ENCODE assay signal across 8 cellular contexts in the genomic region with DNA sequence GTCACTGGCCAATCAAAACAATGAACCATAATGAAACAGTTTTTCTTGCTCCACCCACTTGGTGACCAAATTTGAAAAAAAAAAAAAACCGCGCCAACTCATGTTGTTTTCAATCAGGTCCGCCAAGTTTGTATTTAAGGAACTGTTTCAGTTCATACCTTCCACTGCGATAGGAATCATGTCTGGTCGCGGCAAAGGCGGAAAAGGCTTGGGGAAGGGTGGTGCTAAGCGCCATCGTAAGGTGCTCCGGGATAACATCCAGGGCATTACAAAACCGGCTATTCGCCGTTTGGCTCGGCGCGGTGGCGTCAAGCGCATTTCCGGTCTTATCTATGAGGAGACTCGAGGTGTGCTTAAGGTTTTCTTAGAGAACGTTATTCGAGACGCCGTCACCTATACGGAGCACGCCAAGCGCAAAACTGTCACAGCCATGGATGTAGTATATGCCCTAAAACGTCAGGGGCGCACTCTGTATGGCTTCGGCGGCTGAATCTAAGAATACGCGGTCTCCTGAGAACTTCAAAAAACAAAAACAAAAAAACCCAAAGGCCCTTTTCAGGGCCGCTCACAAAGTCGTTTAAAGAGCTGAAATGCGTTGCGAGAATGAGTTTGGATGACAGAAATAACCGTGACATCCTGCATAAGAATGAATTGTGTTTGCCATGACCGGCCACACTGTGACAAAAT. TPM values are rescaled to one million over a fixed set of nuclear protein-coding genes. Genes with fewer than 3 reads are reported as not detected.
A peak's percentile ranks its signal among the peaks of the same experiment; 100 is the strongest.
DNase-seq lines count a peak whose midpoint lies in the region; ATAC-seq, FAIRE-seq and TF ChIP-seq lines count a peak whose summit lies in the region.

No MANE protein-coding gene starts in this region.

- peak overlapping the region; percentile 81 for H3K4me3 Mint-ChIP-seq in dendritic cell treated with granulocyte-macrophage colony-stimulating factor and Interleukin-4, amounts not matched to agents 40 ng/mL and 50 ng/mL, for 4 days

- no peak for FAIRE-seq in HepG2 (lab: Jason Lieb, UNC)

- under 1% methylated on average over 39 of the region's 39 CpGs for WGBS in HepG2 (ENCODE audit: low lambda C conversion rate)

- peak overlapping the region; percentile 92 for H3K27ac Mint-ChIP-seq in dendritic cell treated with granulocyte-macrophage colony-stimulating factor and Interleukin-4, amounts not matched to agents 40 ng/mL and 50 ng/mL, for 4 days

- TF ChIP-seq RAD21 in HepG2 (CRISPR knock-in tag; IDR thresholded peaks at IDR 0.05) = peak; percentile 52; the same call in 1 of the 2 replicates

- CTCF ChIA-PET in HepG2 (lab: Yijun Ruan, JAX; ENCODE audit: low intra/inter-chr PET ratio, low total read pairs) = interaction anchor here (2.3 kb wide), 1 partner anchor 38 kb away, joined by 7 read pairs; no protein-coding TSS in a partner anchor

- H3K27me3 Mint-ChIP-seq in dendritic cell treated with granulocyte-macrophage colony-stimulating factor and Interleukin-4, amounts not matched to agents 40 ng/mL and 50 ng/mL, for 4 days = peaks cover 4% of the 10 kb centered on the region

- H3K9ac ChIP-seq in HepG2 (ENCODE audit: insufficient read depth, low read depth, low read length) = peak overlapping the region; percentile 80

- intact Hi-C loops in dendritic cell treated with granulocyte-macrophage colony-stimulating factor and Interleukin-4, amounts not matched to agents 40 ng/mL and 50 ng/mL, for 4 days (cut with micrococcal nuclease) = loop anchor here (1.0 to 5.0 kb wide), 2 partner anchors 19 to 68 kb away; a partner anchor contains a TSS
- intact Hi-C loops in HepG2 (cut with micrococcal nuclease; ENCODE audit: unreplicated experiment) = loop anchor here (1.0 to 5.0 kb wide), 4 partner anchors 19 to 93 kb away; a partner anchor contains a TSS

- H3K79me2 ChIP-seq in HepG2 (ENCODE audit: insufficient read depth, low read length) = no peaks in the 10 kb centered on the region

- H3K9me3 Mint-ChIP-seq in dendritic cell treated with granulocyte-macrophage colony-stimulating factor and Interleukin-4, amounts not matched to agents 40 ng/mL and 50 ng/mL, for 4 days = no peaks in the 10 kb centered on the region

- peak overlapping the region; percentile 98 for H3K4me2 ChIP-seq in HepG2 (ENCODE audit: low read depth, low read length)

- no peaks in the 10 kb centered on the region for H3K36me3 Mint-ChIP-seq in dendritic cell treated with granulocyte-macrophage colony-stimulating factor and Interleukin-4, amounts not matched to agents 40 ng/mL and 50 ng/mL, for 4 days (ENCODE audit: low read depth)

- peak; percentile 69 to 96; a peak in 3 of 4 replicates for TF ChIP-seq EP300 in HepG2 (IDR thresholded peaks at IDR 0.05; ENCODE audit: low read depth in 2 of 2, low read length in 2 of 2)
- peak; percentile 92 for TF ChIP-seq EP300 in HepG2 (CRISPR knock-in tag; IDR thresholded peaks at IDR 0.05; ENCODE audit: borderline replicate concordance)

- no peaks in the 10 kb centered on the region; a peak in 1 of 5 replicates for H3K27me3 ChIP-seq in HepG2 (ENCODE audit: control insufficient read depth in 1 of 2, insufficient read depth in 2 of 2, low read length in 2 of 2)

- in situ Hi-C loops in HepG2 (cut with HindIII; ENCODE audit: extremely low pct_ligation_motif_present, low pct_unique_long_range_greater_than_20kb) = loop anchor here (5.0 kb wide), 1 partner anchor 42 kb away; no protein-coding TSS in a partner anchor

- no peaks in the 10 kb centered on the region for H4K20me1 ChIP-seq in HepG2 (ENCODE audit: insufficient read depth, low read length)

- peaks cover 7% of the 10 kb centered on the region for H3K4me1 Mint-ChIP-seq in dendritic cell treated with granulocyte-macrophage colony-stimulating factor and Interleukin-4, amounts not matched to agents 40 ng/mL and 50 ng/mL, for 4 days (ENCODE audit: low read depth)

- TF ChIP-seq POLR2A in GM19193 (IDR thresholded peaks at IDR 0.05; ENCODE audit: extremely low read depth, insufficient read depth, insufficient read length) = peak; percentile 100
- peak; percentile 98 to 99 for TF ChIP-seq POLR2A in HepG2 (IDR thresholded peaks at IDR 0.05; ENCODE audit: insufficient read depth in 1 of 2, low read depth in 2 of 2, low read length in 2 of 2)

- ATAC-seq in HG03432 (IDR thresholded peaks at IDR 0.05; ENCODE audit: unreplicated experiment) = peak; percentile 87
- peak; percentile 84 for ATAC-seq in HepG2

- POLR2A ChIA-PET in HepG2 (lab: Yijun Ruan, JAX) = interaction anchor here (0.6 to 3.5 kb wide), 38 partner anchors 10 to 1789 kb away, joined by 3 to 206 read pairs (median 5); partner anchors contain the start of gene HFE

- H3K27ac ChIP-seq in HepG2 (ENCODE audit: extremely low read length, insufficient read depth, low read length) = peak overlapping the region; percentile 92

- TF ChIP-seq CTCF in HepG2 (CRISPR knock-in tag; IDR thresholded peaks at IDR 0.05) = peak; percentile 45

- DNase-seq in Ammon's horn (ENCODE audit: low spot score) (peak; percentile 94), NCI-H748 (lab: John Stamatoyannopoulos, UW; ENCODE audit: unreplicated experiment) (peak; percentile 97), HepG2 (ENCODE audit: low spot score) (peak; percentile 96)
- peak; percentile 79 to 93 for DNase-seq in activated CD4-positive, alpha-beta T cell treated with anti-CD3 and anti-CD28 coated beads, Interleukin-2, amount 50 U/mL, for 24 hours (ENCODE audit: low read depth in 1 of 2, low spot score in 1 of 2)
- DNase-seq in stimulated activated CD4-positive, alpha-beta T cell treated with anti-CD3 and anti-CD28 coated beads, Interleukin-4, amount 100 ng/mL, for 1 hour = peak; percentile 80

- H3K4me1 ChIP-seq in HepG2 (ENCODE audit: insufficient read depth, low read length) = peaks cover 29% of the 10 kb centered on the region

- BruUV-seq in HepG2 (replicated peaks; lab: Mats Ljungman, UMichigan) = TSS peak; percentile 100

- no peak overlapping the region for H2AFZ ChIP-seq in HepG2 (ENCODE audit: low read length)

- H3K9me3 ChIP-seq in HepG2 (ENCODE audit: low read length) = no peaks in the 10 kb centered on the region

- H3K36me3 ChIP-seq in HepG2 (replicated peaks in 1 of 2; ENCODE audit: control insufficient read depth in 1 of 2, insufficient read depth in 2 of 2, low read length in 2 of 2) = no peaks in the 10 kb centered on the region

- H3K4me3 ChIP-seq in HepG2 (replicated peaks in 1 of 3; ENCODE audit: insufficient read depth in 1 of 3, low read depth in 2 of 3, low read length in 3 of 3) = peak overlapping the region; percentile 64 to 79 (median 74)

TF ChIP-seq in HepG2, 621 proteins besides CTCF, POLR2A, EP300 and RAD21 (continues in another document):
- TF ChIP-seq ARID3A (IDR thresholded peaks at IDR 0.05; ENCODE audit: low read depth, low read length) (peak; percentile 84; the same call in 1 of the 2 replicates), RFXAP (CRISPR knock-in tag; IDR thresholded peaks at IDR 0.05; ENCODE audit: borderline replicate concordance) (peak; percentile 86; the same call in 1 of the 2 replicates), ZNF292 (CRISPR knock-in tag; IDR thresholded peaks at IDR 0.05; ENCODE audit: borderline replicate concordance, low read depth) (no peak), HOXA9 (CRISPR knock-in tag; IDR thresholded peaks at IDR 0.05; ENCODE audit: borderline replicate concordance) (peak; percentile 92; the same call in 1 of the 2 replicates), NR1H2 (CRISPR knock-in tag; IDR thresholded peaks at IDR 0.05; ENCODE audit: borderline replicate concordance, low read depth) (peak; percentile 74; the same call in 1 of the 2 replicates)

RNA-seq across cellular contexts. Expression of gene HFE, which starts 16.7 kb away (rescaled TPM):
- total RNA-seq in HepG2 (2016; rRNA removed; fragmentation: Illumina TruSeq; extraction: Trizol) = 1.9 and 3.7 TPM in 2 replicates
- 0.18 and 0.51 TPM in 2 replicates for total RNA-seq in HepG2 (2016; cell fraction: cytosol; rRNA removed; fragmentation: Illumina TruSeq; extraction: Trizol; ENCODE audit: low read depth)
- total RNA-seq in HepG2 (2016; cell fraction: insoluble cytoplasmic fraction; rRNA removed; fragmentation: Illumina TruSeq; extraction: Trizol) = 1.9 and 4.9 TPM in 2 replicates
- total RNA-seq in HepG2 (2016; cell fraction: membrane; rRNA removed; fragmentation: Illumina TruSeq; extraction: Trizol) = 0.41 and 0.49 TPM in 2 replicates
- 3.5 and 4.2 TPM in 2 replicates for total RNA-seq in HepG2 (2016; cell fraction: nucleus; rRNA removed; fragmentation: Illumina TruSeq; extraction: Trizol)
- polyA plus RNA-seq in HepG2 (2011; rRNA removed) = 5.7 and 6.3 TPM in 2 replicates
- 5.3 and 5.8 TPM in 2 replicates for polyA plus RNA-seq in HepG2 (2011; cell fraction: cytosol; rRNA removed)
- 3.7 and 5.3 TPM in 2 replicates for polyA plus RNA-seq in HepG2 (2011; cell fraction: nucleus; rRNA removed)
- 2.4 and 3.5 TPM in 2 replicates for polyA plus RNA-seq in HepG2 (2012)
- polyA plus RNA-seq in HepG2 (2016; cell fraction: cytosol; fragmentation: Illumina TruSeq; extraction: Trizol; ENCODE audit: low read depth) = 0.24 and 0.26 TPM in 2 replicates
- polyA plus RNA-seq in HepG2 (2016; cell fraction: insoluble cytoplasmic fraction; fragmentation: Illumina TruSeq; extraction: Trizol; ENCODE audit: low read depth) = 1.4 and 2.1 TPM in 2 replicates
- 0.29 and 0.86 TPM in 2 replicates for polyA plus RNA-seq in HepG2 (2016; cell fraction: membrane; fragmentation: Illumina TruSeq; extraction: Trizol; ENCODE audit: low read depth)
- polyA plus RNA-seq in HepG2 (2016; cell fraction: nucleus; fragmentation: Illumina TruSeq; extraction: Trizol; ENCODE audit: insufficient read depth, low read depth) = 7.7 and 8.2 TPM in 2 replicates
- 13.4 and 32.5 TPM in 2 replicates for polyA minus RNA-seq in HepG2 (2011; rRNA and poly(A)+ RNA removed; ENCODE audit: low replicate concordance)
- 2.2 and 5.5 TPM in 2 replicates for polyA minus RNA-seq in HepG2 (2011; cell fraction: cytosol; rRNA and poly(A)+ RNA removed)
- polyA minus RNA-seq in HepG2 (2011; cell fraction: nucleus; rRNA and poly(A)+ RNA removed) = 3.3 and 4.0 TPM in 2 replicates

Comparison
In these comparisons a context has a peak if more than half of its experiments do, and no peak if none do; other contexts are left out.
1. Peak in every context shown above with its lines: DNase-seq, ATAC-seq, H3K4me3 ChIP-seq and H3K27ac ChIP-seq.